In genomic region chr4:6322761-6323566, GRCh38 we compare ENCODE assay signal across 1 cellular context.
TF ChIP-seq lines count a peak whose summit lies in the region.

No MANE protein-coding gene starts in this region.

TF ChIP-seq in HepG2, 621 proteins besides CTCF, POLR2A, EP300 and RAD21 (continued from another document and continues in another):
- no peak for TF ChIP-seq HMGXB3 (CRISPR knock-in tag; IDR thresholded peaks at IDR 0.05; ENCODE audit: borderline replicate concordance)
- TF ChIP-seq BORCS8-MEF2B (CRISPR knock-in tag; IDR thresholded peaks at IDR 0.05): 0 out of 2 replicates have a peak, but pooled peaks have one; percentile 29
- peak; percentile 79 for TF ChIP-seq ZFX (CRISPR knock-in tag; IDR thresholded peaks at IDR 0.05; ENCODE audit: low read depth)
- no peak for TF ChIP-seq ZNF850 (CRISPR knock-in tag; conservative IDR thresholded peaks at IDR 0.05)
- no peak for TF ChIP-seq NFYB (CRISPR knock-in tag; IDR thresholded peaks at IDR 0.05)
- no peak for TF ChIP-seq U2AF1 (optimal IDR thresholded peaks at IDR 0.05; ENCODE audit: low read depth, low read length)
- no peak; the same call in 1 of the 2 replicates for TF ChIP-seq TGIF2 (CRISPR knock-in tag; IDR thresholded peaks at IDR 0.05)
- no peak for TF ChIP-seq SP1 (IDR thresholded peaks at IDR 0.05)
- TF ChIP-seq SP1 (CRISPR knock-in tag; IDR thresholded peaks at IDR 0.05): no peak
- no peak for TF ChIP-seq NFE2L1 (CRISPR knock-in tag; IDR thresholded peaks at IDR 0.05; ENCODE audit: borderline replicate concordance)
- TF ChIP-seq PRMT3 (CRISPR knock-in tag; IDR thresholded peaks at IDR 0.05; ENCODE audit: borderline replicate concordance, low read depth): no peak
- TF ChIP-seq ZZZ3 (CRISPR knock-in tag; IDR thresholded peaks at IDR 0.05; ENCODE audit: borderline replicate concordance): no peak
- no peak for TF ChIP-seq ZNF232 (CRISPR knock-in tag; IDR thresholded peaks at IDR 0.05; ENCODE audit: borderline replicate concordance)
- peak; percentile 25; the same call in 1 of the 2 replicates for TF ChIP-seq ZNF281 (CRISPR knock-in tag; IDR thresholded peaks at IDR 0.05; ENCODE audit: borderline replicate concordance)
- peak; percentile 70 for TF ChIP-seq IRF9 (CRISPR knock-in tag; IDR thresholded peaks at IDR 0.05; ENCODE audit: borderline replicate concordance)
- no peak for TF ChIP-seq AGO2 (optimal IDR thresholded peaks at IDR 0.05; ENCODE audit: low read depth, low read length)
- TF ChIP-seq GZF1 (CRISPR knock-in tag; IDR thresholded peaks at IDR 0.05): no peak
- TF ChIP-seq CBX1 (IDR thresholded peaks at IDR 0.05; ENCODE audit: low read depth): no peak
- peak; percentile 30 for TF ChIP-seq HNRNPLL (IDR thresholded peaks at IDR 0.05; ENCODE audit: low read depth, low read length, poor library complexity, severe bottlenecking)
- no peak for TF ChIP-seq MXD4 (CRISPR knock-in tag; IDR thresholded peaks at IDR 0.05)
- 0 out of 2 replicates have a peak, but pooled peaks have one; percentile 56 for TF ChIP-seq ZNF776 (CRISPR knock-in tag; IDR thresholded peaks at IDR 0.05)
- TF ChIP-seq SIN3A (IDR thresholded peaks at IDR 0.05; ENCODE audit: borderline replicate concordance, low read depth, low read length): no peak; the same call in 1 of the 2 replicates
- TF ChIP-seq ZNF580 (CRISPR knock-in tag; IDR thresholded peaks at IDR 0.05; ENCODE audit: borderline replicate concordance, low read depth): no peak
- no peak for TF ChIP-seq ATM (IDR thresholded peaks at IDR 0.05; ENCODE audit: borderline replicate concordance)
- no peak for TF ChIP-seq ZNF737 (CRISPR knock-in tag; IDR thresholded peaks at IDR 0.05; ENCODE audit: borderline replicate concordance)
- no peak for TF ChIP-seq ZNF746 (CRISPR knock-in tag; IDR thresholded peaks at IDR 0.05)
- no peak for TF ChIP-seq EEA1 (CRISPR knock-in tag; IDR thresholded peaks at IDR 0.05; ENCODE audit: borderline replicate concordance)
- TF ChIP-seq ZNF766 (CRISPR knock-in tag; IDR thresholded peaks at IDR 0.05; ENCODE audit: borderline replicate concordance): no peak
- TF ChIP-seq HNF4A (CRISPR knock-in tag; IDR thresholded peaks at IDR 0.05): peak; percentile 68
- TF ChIP-seq SALL2 (CRISPR knock-in tag; IDR thresholded peaks at IDR 0.05): peak; percentile 66; the same call in 1 of the 2 replicates
- no peak for TF ChIP-seq NONO (IDR thresholded peaks at IDR 0.05)
- peak; percentile 75 for TF ChIP-seq NONO (CRISPR knock-in tag; conservative IDR thresholded peaks at IDR 0.05)
- TF ChIP-seq ATRX (CRISPR knock-in tag; IDR thresholded peaks at IDR 0.05; ENCODE audit: borderline replicate concordance): no peak
- no peak for TF ChIP-seq HIVEP1 (CRISPR knock-in tag; IDR thresholded peaks at IDR 0.05)
- no peak for TF ChIP-seq HNF4G (IDR thresholded peaks at IDR 0.05; ENCODE audit: borderline replicate concordance, low read depth, low read length)
- peak; percentile 23; the same call in 1 of the 2 replicates for TF ChIP-seq HNF4G (CRISPR knock-in tag; IDR thresholded peaks at IDR 0.05; ENCODE audit: borderline replicate concordance, low read depth)
- TF ChIP-seq GATAD2A (CRISPR knock-in tag; IDR thresholded peaks at IDR 0.05): peak; percentile 64
- TF ChIP-seq ZFY (CRISPR knock-in tag; IDR thresholded peaks at IDR 0.05): peak; percentile 51
- peak; percentile 64; the same call in 1 of the 2 replicates for TF ChIP-seq ESRRA (CRISPR knock-in tag; IDR thresholded peaks at IDR 0.05; ENCODE audit: low read depth)
- no peak for TF ChIP-seq RFX3 (CRISPR knock-in tag; IDR thresholded peaks at IDR 0.05)
- no peak for TF ChIP-seq HHEX (CRISPR knock-in tag; IDR thresholded peaks at IDR 0.05)
- TF ChIP-seq MYC (CRISPR knock-in tag; IDR thresholded peaks at IDR 0.05; ENCODE audit: borderline replicate concordance): peak; percentile 43; the same call in 1 of the 2 replicates
- no peak for TF ChIP-seq ZNF276 (CRISPR knock-in tag; IDR thresholded peaks at IDR 0.05; ENCODE audit: low read depth)
- no peak for TF ChIP-seq NRL (CRISPR knock-in tag; IDR thresholded peaks at IDR 0.05; ENCODE audit: borderline replicate concordance)
- TF ChIP-seq ZBTB49 (CRISPR knock-in tag; IDR thresholded peaks at IDR 0.05; ENCODE audit: borderline replicate concordance): no peak
- TF ChIP-seq ARID4A (CRISPR knock-in tag; IDR thresholded peaks at IDR 0.05; ENCODE audit: borderline replicate concordance): no peak; the same call in 1 of the 2 replicates
- TF ChIP-seq MED8 (CRISPR knock-in tag; IDR thresholded peaks at IDR 0.05; ENCODE audit: insufficient replicate concordance): peak; percentile 74
- no peak for TF ChIP-seq ZNF619 (CRISPR knock-in tag; IDR thresholded peaks at IDR 0.05)
- no peak for TF ChIP-seq ZNF547 (CRISPR knock-in tag; IDR thresholded peaks at IDR 0.05)
- no peak for TF ChIP-seq ATF4 (CRISPR knock-in tag; IDR thresholded peaks at IDR 0.05)
- no peak for TF ChIP-seq DPF2 (CRISPR knock-in tag; IDR thresholded peaks at IDR 0.05; ENCODE audit: borderline replicate concordance, low read depth)
- TF ChIP-seq ZNF556 (CRISPR knock-in tag; IDR thresholded peaks at IDR 0.05; ENCODE audit: borderline replicate concordance): no peak
- TF ChIP-seq FOXJ3 (CRISPR knock-in tag; IDR thresholded peaks at IDR 0.05; ENCODE audit: borderline replicate concordance): no peak
